In genomic region chr15:67065531-67066005, GRCh38 we compare ENCODE assay signal across 1 cellular context.
TF ChIP-seq lines count a peak whose summit lies in the region.

Gene SMAD3, plus strand, starts transcription at chr15:67065602. Its CDS starts 553 bp downstream, at chr15:67066155.

TF ChIP-seq in H1, 55 proteins besides CTCF, POLR2A, EP300 and RAD21 (continued from another document):
- TF ChIP-seq CTBP2 (IDR thresholded peaks at IDR 0.05; ENCODE audit: borderline replicate concordance, insufficient read depth, insufficient read length, low read length), result no peak
- peak; percentile 46; the same call in 1 of the 2 replicates for TF ChIP-seq TAF1 (IDR thresholded peaks at IDR 0.05; ENCODE audit: low read depth, low read length)
- TF ChIP-seq TBP (IDR thresholded peaks at IDR 0.05; ENCODE audit: low read depth, low read length), result peak; percentile 48; the same call in 1 of the 2 replicates
- no peak for TF ChIP-seq TEAD4 (IDR thresholded peaks at IDR 0.05; ENCODE audit: low read depth, low read length)
- TF ChIP-seq KDM4A (IDR thresholded peaks at IDR 0.05; ENCODE audit: low read depth, low read length, severe bottlenecking), result peak; percentile 26
- peak; percentile 0 for TF ChIP-seq EZH2 (IDR thresholded peaks at IDR 0.05; ENCODE audit: low read depth, low read length, severe bottlenecking)
